ENCODE assay signal across 2 cellular contexts in the genomic region with DNA sequence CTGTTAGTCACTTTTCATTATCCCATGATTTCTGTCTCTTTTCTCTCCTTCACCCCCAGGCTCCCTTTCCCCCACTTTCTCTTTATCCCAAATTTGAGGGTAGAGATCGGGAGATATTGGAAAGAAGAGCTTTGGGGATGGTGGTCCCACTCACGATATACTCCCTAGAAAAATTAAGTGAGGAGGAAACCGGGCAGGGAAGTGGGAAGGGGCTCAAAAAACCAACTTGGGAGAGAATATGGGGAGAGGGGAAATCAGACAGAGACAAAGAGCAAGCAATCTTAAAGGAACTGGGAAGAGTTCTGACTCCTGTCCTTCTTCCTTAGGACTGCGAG.
TF ChIP-seq lines count a peak whose summit lies in the region.

No MANE protein-coding gene starts in this region.

TF ChIP-seq in H1, 55 proteins besides CTCF, POLR2A, EP300 and RAD21:
- TF ChIP-seq BACH1 (IDR thresholded peaks at IDR 0.05; ENCODE audit: low read length) (no peak), TBP (IDR thresholded peaks at IDR 0.05; ENCODE audit: low read depth, low read length) (no peak), CHD2 (IDR thresholded peaks at IDR 0.05; ENCODE audit: low read length) (no peak), GABPA (IDR thresholded peaks at IDR 0.05; ENCODE audit: borderline replicate concordance, insufficient read depth, low read length) (no peak), SIX5 (IDR thresholded peaks at IDR 0.05; ENCODE audit: low read depth, low read length) (no peak), POU5F1 (IDR thresholded peaks at IDR 0.05; ENCODE audit: low read depth, low read length) (no peak), JUND (IDR thresholded peaks at IDR 0.05; ENCODE audit: low read length) (no peak), SIN3A (conservative IDR thresholded peaks at IDR 0.05 in 1 of 2, IDR thresholded peaks at IDR 0.05 in 1 of 2; ENCODE audit: low read depth in 1 of 2, low read length in 2 of 2) (no peak), SUZ12 (IDR thresholded peaks at IDR 0.05; ENCODE audit: low read length) (no peak), ASH2L (IDR thresholded peaks at IDR 0.05; ENCODE audit: low read length) (no peak), RBBP5 (IDR thresholded peaks at IDR 0.05; ENCODE audit: borderline replicate concordance, low read depth, low read length) (no peak), POLR2AphosphoS5 (IDR thresholded peaks at IDR 0.05; ENCODE audit: low read depth, low read length) (no peak), FOSL1 (IDR thresholded peaks at IDR 0.05; ENCODE audit: insufficient read depth, low read depth, low read length) (no peak), YY1 (IDR thresholded peaks at IDR 0.05; ENCODE audit: low read depth, low read length) (no peak), RXRA (IDR thresholded peaks at IDR 0.05; ENCODE audit: insufficient read depth, low read depth, low read length) (no peak)
- TF ChIP-seq, protein P1, sequence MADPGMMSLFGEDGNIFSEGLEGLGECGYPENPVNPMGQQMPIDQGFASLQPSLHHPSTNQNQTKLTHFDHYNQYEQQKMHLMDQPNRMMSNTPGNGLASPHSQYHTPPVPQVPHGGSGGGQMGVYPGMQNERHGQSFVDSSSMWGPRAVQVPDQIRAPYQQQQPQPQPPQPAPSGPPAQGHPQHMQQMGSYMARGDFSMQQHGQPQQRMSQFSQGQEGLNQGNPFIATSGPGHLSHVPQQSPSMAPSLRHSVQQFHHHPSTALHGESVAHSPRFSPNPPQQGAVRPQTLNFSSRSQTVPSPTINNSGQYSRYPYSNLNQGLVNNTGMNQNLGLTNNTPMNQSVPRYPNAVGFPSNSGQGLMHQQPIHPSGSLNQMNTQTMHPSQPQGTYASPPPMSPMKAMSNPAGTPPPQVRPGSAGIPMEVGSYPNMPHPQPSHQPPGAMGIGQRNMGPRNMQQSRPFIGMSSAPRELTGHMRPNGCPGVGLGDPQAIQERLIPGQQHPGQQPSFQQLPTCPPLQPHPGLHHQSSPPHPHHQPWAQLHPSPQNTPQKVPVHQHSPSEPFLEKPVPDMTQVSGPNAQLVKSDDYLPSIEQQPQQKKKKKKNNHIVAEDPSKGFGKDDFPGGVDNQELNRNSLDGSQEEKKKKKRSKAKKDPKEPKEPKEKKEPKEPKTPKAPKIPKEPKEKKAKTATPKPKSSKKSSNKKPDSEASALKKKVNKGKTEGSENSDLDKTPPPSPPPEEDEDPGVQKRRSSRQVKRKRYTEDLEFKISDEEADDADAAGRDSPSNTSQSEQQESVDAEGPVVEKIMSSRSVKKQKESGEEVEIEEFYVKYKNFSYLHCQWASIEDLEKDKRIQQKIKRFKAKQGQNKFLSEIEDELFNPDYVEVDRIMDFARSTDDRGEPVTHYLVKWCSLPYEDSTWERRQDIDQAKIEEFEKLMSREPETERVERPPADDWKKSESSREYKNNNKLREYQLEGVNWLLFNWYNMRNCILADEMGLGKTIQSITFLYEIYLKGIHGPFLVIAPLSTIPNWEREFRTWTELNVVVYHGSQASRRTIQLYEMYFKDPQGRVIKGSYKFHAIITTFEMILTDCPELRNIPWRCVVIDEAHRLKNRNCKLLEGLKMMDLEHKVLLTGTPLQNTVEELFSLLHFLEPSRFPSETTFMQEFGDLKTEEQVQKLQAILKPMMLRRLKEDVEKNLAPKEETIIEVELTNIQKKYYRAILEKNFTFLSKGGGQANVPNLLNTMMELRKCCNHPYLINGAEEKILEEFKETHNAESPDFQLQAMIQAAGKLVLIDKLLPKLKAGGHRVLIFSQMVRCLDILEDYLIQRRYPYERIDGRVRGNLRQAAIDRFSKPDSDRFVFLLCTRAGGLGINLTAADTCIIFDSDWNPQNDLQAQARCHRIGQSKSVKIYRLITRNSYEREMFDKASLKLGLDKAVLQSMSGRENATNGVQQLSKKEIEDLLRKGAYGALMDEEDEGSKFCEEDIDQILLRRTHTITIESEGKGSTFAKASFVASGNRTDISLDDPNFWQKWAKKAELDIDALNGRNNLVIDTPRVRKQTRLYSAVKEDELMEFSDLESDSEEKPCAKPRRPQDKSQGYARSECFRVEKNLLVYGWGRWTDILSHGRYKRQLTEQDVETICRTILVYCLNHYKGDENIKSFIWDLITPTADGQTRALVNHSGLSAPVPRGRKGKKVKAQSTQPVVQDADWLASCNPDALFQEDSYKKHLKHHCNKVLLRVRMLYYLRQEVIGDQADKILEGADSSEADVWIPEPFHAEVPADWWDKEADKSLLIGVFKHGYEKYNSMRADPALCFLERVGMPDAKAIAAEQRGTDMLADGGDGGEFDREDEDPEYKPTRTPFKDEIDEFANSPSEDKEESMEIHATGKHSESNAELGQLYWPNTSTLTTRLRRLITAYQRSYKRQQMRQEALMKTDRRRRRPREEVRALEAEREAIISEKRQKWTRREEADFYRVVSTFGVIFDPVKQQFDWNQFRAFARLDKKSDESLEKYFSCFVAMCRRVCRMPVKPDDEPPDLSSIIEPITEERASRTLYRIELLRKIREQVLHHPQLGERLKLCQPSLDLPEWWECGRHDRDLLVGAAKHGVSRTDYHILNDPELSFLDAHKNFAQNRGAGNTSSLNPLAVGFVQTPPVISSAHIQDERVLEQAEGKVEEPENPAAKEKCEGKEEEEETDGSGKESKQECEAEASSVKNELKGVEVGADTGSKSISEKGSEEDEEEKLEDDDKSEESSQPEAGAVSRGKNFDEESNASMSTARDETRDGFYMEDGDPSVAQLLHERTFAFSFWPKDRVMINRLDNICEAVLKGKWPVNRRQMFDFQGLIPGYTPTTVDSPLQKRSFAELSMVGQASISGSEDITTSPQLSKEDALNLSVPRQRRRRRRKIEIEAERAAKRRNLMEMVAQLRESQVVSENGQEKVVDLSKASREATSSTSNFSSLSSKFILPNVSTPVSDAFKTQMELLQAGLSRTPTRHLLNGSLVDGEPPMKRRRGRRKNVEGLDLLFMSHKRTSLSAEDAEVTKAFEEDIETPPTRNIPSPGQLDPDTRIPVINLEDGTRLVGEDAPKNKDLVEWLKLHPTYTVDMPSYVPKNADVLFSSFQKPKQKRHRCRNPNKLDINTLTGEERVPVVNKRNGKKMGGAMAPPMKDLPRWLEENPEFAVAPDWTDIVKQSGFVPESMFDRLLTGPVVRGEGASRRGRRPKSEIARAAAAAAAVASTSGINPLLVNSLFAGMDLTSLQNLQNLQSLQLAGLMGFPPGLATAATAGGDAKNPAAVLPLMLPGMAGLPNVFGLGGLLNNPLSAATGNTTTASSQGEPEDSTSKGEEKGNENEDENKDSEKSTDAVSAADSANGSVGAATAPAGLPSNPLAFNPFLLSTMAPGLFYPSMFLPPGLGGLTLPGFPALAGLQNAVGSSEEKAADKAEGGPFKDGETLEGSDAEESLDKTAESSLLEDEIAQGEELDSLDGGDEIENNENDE (IDR thresholded peaks at IDR 0.05; ENCODE audit: insufficient replicate concordance, low read length) = no peak
- TF ChIP-seq, protein P2, sequence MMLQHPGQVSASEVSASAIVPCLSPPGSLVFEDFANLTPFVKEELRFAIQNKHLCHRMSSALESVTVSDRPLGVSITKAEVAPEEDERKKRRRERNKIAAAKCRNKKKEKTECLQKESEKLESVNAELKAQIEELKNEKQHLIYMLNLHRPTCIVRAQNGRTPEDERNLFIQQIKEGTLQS (IDR thresholded peaks at IDR 0.05; ENCODE audit: insufficient read depth, low read depth, low read length) = no peak

TF ChIP-seq in neural cell, 6 proteins besides CTCF, POLR2A, EP300 and RAD21:
- TF ChIP-seq POLR2AphosphoS5 (IDR thresholded peaks at IDR 0.05) (no peak), MXI1 (conservative IDR thresholded peaks at IDR 0.05; ENCODE audit: poor library complexity, severe bottlenecking) (no peak)
